Comparison of ENCODE assay signal across 8 cellular contexts in genomic region chr18:46343940-46344372, GRCh38.
A peak's percentile ranks its signal among the peaks of the same experiment; 100 is the strongest.
DNase-seq lines count a peak whose midpoint lies in the region; ATAC-seq lines count a peak whose summit lies in the region.

No MANE protein-coding gene starts in this region.

- no peak overlapping the region for H3K23ac ChIP-seq in mesenchymal stem cell (ENCODE audit: low read length in 2 of 2)

- 72% methylated on average over 9 of the region's 10 CpGs for WGBS in mesenchymal stem cell

- no peak overlapping the region for H2BK12ac ChIP-seq in mesenchymal stem cell (ENCODE audit: low read length in 2 of 2)

- no peak overlapping the region for H2BK15ac ChIP-seq in mesenchymal stem cell (ENCODE audit: low read depth, poor library complexity, severe bottlenecking)

- peak; percentile 72 for ATAC-seq in GM19467 (IDR thresholded peaks at IDR 0.05; ENCODE audit: unreplicated experiment)
- peak; percentile 57 for ATAC-seq in HG03521 (IDR thresholded peaks at IDR 0.05; ENCODE audit: unreplicated experiment)

- H3K4me3 ChIP-seq in mesenchymal stem cell (ENCODE audit: insufficient read depth in 1 of 2, low read depth in 1 of 2, low read length in 2 of 2) = no peak overlapping the region

- H2BK5ac ChIP-seq in mesenchymal stem cell (ENCODE audit: low read depth, low read length, poor library complexity, severe bottlenecking) = no peak overlapping the region

- no peaks in the 10 kb centered on the region for H3K79me1 ChIP-seq in mesenchymal stem cell (replicated peaks; ENCODE audit: low read length, poor library complexity, severe bottlenecking)

- peaks cover 5% of the 10 kb centered on the region for H3K4me1 ChIP-seq in mesenchymal stem cell (ENCODE audit: control insufficient read depth, insufficient read depth, low read depth, low read length)

- H3K14ac ChIP-seq in mesenchymal stem cell (ENCODE audit: low read length in 2 of 2) = no peak overlapping the region

- H4K91ac ChIP-seq in mesenchymal stem cell (ENCODE audit: low read length) = no peak overlapping the region

- H2AFZ ChIP-seq in mesenchymal stem cell (ENCODE audit: low read depth, low read length) = no peak overlapping the region

- H3K9me3 ChIP-seq in mesenchymal stem cell (ENCODE audit: control insufficient read depth, low read length) = no peaks in the 10 kb centered on the region

- H4K8ac ChIP-seq in mesenchymal stem cell (ENCODE audit: low read length) = no peak overlapping the region

- H3K18ac ChIP-seq in mesenchymal stem cell (ENCODE audit: low read depth in 1 of 2, low read length in 2 of 2) = no peak overlapping the region

- H3K36me3 ChIP-seq in mesenchymal stem cell (ENCODE audit: control insufficient read depth in 1 of 2, insufficient read depth in 2 of 2, low read depth in 1 of 2, low read length in 2 of 2) = no peaks in the 10 kb centered on the region

- no peak overlapping the region for H2AK5ac ChIP-seq in mesenchymal stem cell (ENCODE audit: low read length, severe bottlenecking)

- H2BK120ac ChIP-seq in mesenchymal stem cell (ENCODE audit: low read depth, low read length) = no peak overlapping the region

- no peak overlapping the region for H3K4me2 ChIP-seq in mesenchymal stem cell (ENCODE audit: low read length, poor library complexity, severe bottlenecking)

- H3K9ac ChIP-seq in mesenchymal stem cell (ENCODE audit: low read length) = no peak overlapping the region

- H3K27me3 ChIP-seq in mesenchymal stem cell (ENCODE audit: control insufficient read depth in 1 of 2, insufficient read depth in 1 of 2, low read length in 2 of 2) = peaks cover 3 to 31% of the 10 kb centered on the region in 2 experiments

- DNase-seq in DMS53 treated with DMSO at 0.1 percent for 48 hours (lab: John Stamatoyannopoulos, UW; ENCODE audit: unreplicated experiment) (peak; percentile 86), glomerular visceral epithelial cell (ENCODE audit: extremely low spot score) (peak; percentile 18), midbrain (lab: John Stamatoyannopoulos, UW) (no peak), mesenchymal stem cell (no peak)
- peak; percentile 35 to 36 for DNase-seq in activated CD4-positive, alpha-beta T cell treated with anti-CD3 and anti-CD28 coated beads for 4 hours
- DNase-seq in stimulated activated CD8-positive, alpha-beta memory T cell treated with anti-CD3 and anti-CD28 coated beads, Interleukin-4, amount 100 ng/mL, for 48 hours = peak; percentile 61

- H3K4ac ChIP-seq in mesenchymal stem cell (ENCODE audit: low read depth in 1 of 2, low read length in 2 of 2) = no peak overlapping the region

- H3K27ac ChIP-seq in mesenchymal stem cell (ENCODE audit: low read length, poor library complexity, severe bottlenecking) = no peak overlapping the region

Comparison
In these comparisons a context has a peak if more than half of its experiments do, and no peak if none do; other contexts are left out.
1. DNase-seq: peak in DMS53 treated with DMSO at 0.1 percent for 48 hours (single experiment), activated CD4-positive, alpha-beta T cell treated with anti-CD3 and anti-CD28 coated beads for 4 hours (2 of 2), glomerular visceral epithelial cell (single experiment) and stimulated activated CD8-positive, alpha-beta memory T cell treated with anti-CD3 and anti-CD28 coated beads, Interleukin-4, amount 100 ng/mL, for 48 hours (single experiment); none in midbrain (single experiment) and mesenchymal stem cell (single experiment).